In genomic region chr16:67654069-67654911, GRCh38 we compare ENCODE assay signal across 14 cellular contexts. TPM values are rescaled to one million over a fixed set of nuclear protein-coding genes. Genes with fewer than 3 reads are reported as not detected.
DNase-seq lines count a peak whose midpoint lies in the region; ATAC-seq and TF ChIP-seq lines count a peak whose summit lies in the region.
"Had no signal": no experiment of that assay in that cellular context is flagged by ENCODE, and none has a peak within 500 bp of the region (broad histone marks: within the 10 kb centered on the region; RNA-seq: fewer than 3 reads in every experiment).

No MANE protein-coding gene starts in this region.

- H3K9me3 Mint-ChIP-seq in GM23338 = no peaks in the 10 kb centered on the region
- no peaks in the 10 kb centered on the region for H3K9me3 Mint-ChIP-seq in nephron progenitor cell
- H3K9me3 Mint-ChIP-seq: activated T-helper 1 cell treated with anti-CD3 and anti-CD28 coated beads, Interleukin-12 subunit alpha, Interleukin-12 subunit beta, Interleukin-2, Interleukin-4 antibody, amounts not matched to agents 30 ng/mL and 10 ng/mL and 1 ng/mL, durations not matched to agents 14 hours and 24 hours and 36 hours; CD14-positive monocyte had no signal

- H3K27me3 ChIP-seq in GM23338 (ENCODE audit: insufficient read depth) = peaks cover 46% of the 10 kb centered on the region
- no peaks in the 10 kb centered on the region for H3K27me3 ChIP-seq in WERI-Rb-1 (ENCODE audit: insufficient read depth, low read depth, severe bottlenecking)

- peaks cover 9% of the 10 kb centered on the region; the same call in 1 of the 3 replicates for H3K36me3 Mint-ChIP-seq in GM23338 (ENCODE audit: low read depth)
- no peaks in the 10 kb centered on the region for H3K36me3 Mint-ChIP-seq in nephron progenitor cell (ENCODE audit: low read depth)

- no peak overlapping the region; the same call in 1 of the 3 replicates for H3K4me3 Mint-ChIP-seq in GM23338
- peak overlapping the region; percentile 82 for H3K4me3 Mint-ChIP-seq in nephron progenitor cell
- H3K4me3 Mint-ChIP-seq: activated T-helper 1 cell treated with anti-CD3 and anti-CD28 coated beads, Interleukin-12 subunit alpha, Interleukin-12 subunit beta, Interleukin-2, Interleukin-4 antibody, amounts not matched to agents 30 ng/mL and 10 ng/mL and 1 ng/mL, durations not matched to agents 14 hours and 24 hours and 36 hours; CD14-positive monocyte had no signal

- ATAC-seq in GM23338 = no peak

- H2AFZ ChIP-seq in GM23338 = no peak overlapping the region

- H3K27ac ChIP-seq in GM23338 (ENCODE audit: low read depth) (no peak overlapping the region), WERI-Rb-1 (peak overlapping the region; percentile 89)
- H3K27ac ChIP-seq: KMS-11, lower lobe of right lung, Peyer's patch had no signal

- H3K4me2 ChIP-seq in GM23338 = no peak overlapping the region
- H3K4me2 ChIP-seq: KMS-11 had no signal

- H3K27ac Mint-ChIP-seq in GM23338 (no peak overlapping the region), nephron progenitor cell (no peak overlapping the region)
- H3K27ac Mint-ChIP-seq: activated T-helper 1 cell treated with anti-CD3 and anti-CD28 coated beads, Interleukin-12 subunit alpha, Interleukin-12 subunit beta, Interleukin-2, Interleukin-4 antibody, amounts not matched to agents 30 ng/mL and 10 ng/mL and 1 ng/mL, durations not matched to agents 14 hours and 24 hours and 36 hours; CD14-positive monocyte had no signal

- TF ChIP-seq CTCF in GM23338 (conservative IDR thresholded peaks at IDR 0.05; ENCODE audit: low read depth in 2 of 2) = no peak
- TF ChIP-seq CTCF in WERI-Rb-1 (IDR thresholded peaks at IDR 0.05; ENCODE audit: low read depth, low read length) = no peak
- TF ChIP-seq CTCF in nephron progenitor cell (IDR thresholded peaks at IDR 0.05) = no peak

- H4K20me1 ChIP-seq in GM23338 (replicated peaks; ENCODE audit: insufficient read depth) = no peaks in the 10 kb centered on the region; the same call in 1 of the 2 replicates

- H3K4me1 ChIP-seq in GM23338 (ENCODE audit: insufficient read depth) = no peaks in the 10 kb centered on the region; the same call in 1 of the 2 replicates

- no peaks in the 10 kb centered on the region for H3K9me3 ChIP-seq in WERI-Rb-1 (ENCODE audit: severe bottlenecking)
- H3K9me3 ChIP-seq: lower lobe of right lung, Peyer's patch had no signal

- peaks cover 58% of the 10 kb centered on the region for H3K27me3 Mint-ChIP-seq in GM23338 (ENCODE audit: insufficient read depth, low read depth, poor library complexity)
- H3K27me3 Mint-ChIP-seq in nephron progenitor cell (ENCODE audit: low read depth, poor library complexity) = peaks cover 59% of the 10 kb centered on the region

- H3K79me2 ChIP-seq in GM23338 (replicated peaks; ENCODE audit: insufficient read depth) = no peaks in the 10 kb centered on the region

- H3K4me3 ChIP-seq in GM23338 (no peak overlapping the region), WERI-Rb-1 (ENCODE audit: low read depth, low read length) (peak overlapping the region; percentile 85)

- H3K9me2 ChIP-seq in GM23338 (ENCODE audit: insufficient read depth) = no peaks in the 10 kb centered on the region

- peak; percentile 38 for DNase-seq in GM23338 (ENCODE audit: low spot score)
- DNase-seq in WERI-Rb-1 = no peak
- DNase-seq in nephron progenitor cell = no peak
- no peak for DNase-seq in NCI-H748 (lab: John Stamatoyannopoulos, UW; ENCODE audit: unreplicated experiment)
- no peak for DNase-seq in SKM-1 (lab: John Stamatoyannopoulos, UW; ENCODE audit: unreplicated experiment)
- DNase-seq: activated CD4-positive, alpha-beta T cell treated with anti-CD3 and anti-CD28 coated beads for 4 hours; NCI-H1436 treated with DMSO at 0.1 percent for 48 hours; Peyer's patch; T-helper 2 cell had no signal

- no peaks in the 10 kb centered on the region for H3K36me3 ChIP-seq in GM23338 (ENCODE audit: insufficient read depth)
- H3K36me3 ChIP-seq in WERI-Rb-1 = peaks cover 63% of the 10 kb centered on the region

- peaks cover 6% of the 10 kb centered on the region; the same call in 1 of the 2 replicates for H3F3A ChIP-seq in GM23338 (replicated peaks; ENCODE audit: low read depth)

- H3K4me1 Mint-ChIP-seq in GM23338 (peaks cover 14% of the 10 kb centered on the region), nephron progenitor cell (peaks cover 16% of the 10 kb centered on the region)

TF ChIP-seq in GM23338, 12 proteins besides CTCF, POLR2A, EP300 and RAD21 (continues in another document):
- TF ChIP-seq ZNF331 (CRISPR knock-in tag; IDR thresholded peaks at IDR 0.05; ENCODE audit: low read depth) = no peak
- no peak for TF ChIP-seq JUNB (IDR thresholded peaks at IDR 0.05; ENCODE audit: unreplicated experiment)
- TF ChIP-seq, protein P1, sequence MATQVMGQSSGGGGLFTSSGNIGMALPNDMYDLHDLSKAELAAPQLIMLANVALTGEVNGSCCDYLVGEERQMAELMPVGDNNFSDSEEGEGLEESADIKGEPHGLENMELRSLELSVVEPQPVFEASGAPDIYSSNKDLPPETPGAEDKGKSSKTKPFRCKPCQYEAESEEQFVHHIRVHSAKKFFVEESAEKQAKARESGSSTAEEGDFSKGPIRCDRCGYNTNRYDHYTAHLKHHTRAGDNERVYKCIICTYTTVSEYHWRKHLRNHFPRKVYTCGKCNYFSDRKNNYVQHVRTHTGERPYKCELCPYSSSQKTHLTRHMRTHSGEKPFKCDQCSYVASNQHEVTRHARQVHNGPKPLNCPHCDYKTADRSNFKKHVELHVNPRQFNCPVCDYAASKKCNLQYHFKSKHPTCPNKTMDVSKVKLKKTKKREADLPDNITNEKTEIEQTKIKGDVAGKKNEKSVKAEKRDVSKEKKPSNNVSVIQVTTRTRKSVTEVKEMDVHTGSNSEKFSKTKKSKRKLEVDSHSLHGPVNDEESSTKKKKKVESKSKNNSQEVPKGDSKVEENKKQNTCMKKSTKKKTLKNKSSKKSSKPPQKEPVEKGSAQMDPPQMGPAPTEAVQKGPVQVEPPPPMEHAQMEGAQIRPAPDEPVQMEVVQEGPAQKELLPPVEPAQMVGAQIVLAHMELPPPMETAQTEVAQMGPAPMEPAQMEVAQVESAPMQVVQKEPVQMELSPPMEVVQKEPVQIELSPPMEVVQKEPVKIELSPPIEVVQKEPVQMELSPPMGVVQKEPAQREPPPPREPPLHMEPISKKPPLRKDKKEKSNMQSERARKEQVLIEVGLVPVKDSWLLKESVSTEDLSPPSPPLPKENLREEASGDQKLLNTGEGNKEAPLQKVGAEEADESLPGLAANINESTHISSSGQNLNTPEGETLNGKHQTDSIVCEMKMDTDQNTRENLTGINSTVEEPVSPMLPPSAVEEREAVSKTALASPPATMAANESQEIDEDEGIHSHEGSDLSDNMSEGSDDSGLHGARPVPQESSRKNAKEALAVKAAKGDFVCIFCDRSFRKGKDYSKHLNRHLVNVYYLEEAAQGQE (IDR thresholded peaks at IDR 0.05; ENCODE audit: unreplicated experiment) = no peak
- TF ChIP-seq NANOG (IDR thresholded peaks at IDR 0.05; ENCODE audit: borderline replicate concordance) = no peak
- no peak for TF ChIP-seq STAT1 (IDR thresholded peaks at IDR 0.05; ENCODE audit: unreplicated experiment)
- no peak for TF ChIP-seq EZH2 (IDR thresholded peaks at IDR 0.05; ENCODE audit: low read depth, unreplicated experiment)
- TF ChIP-seq ZNF114 (CRISPR knock-in tag; IDR thresholded peaks at IDR 0.05) = no peak
- TF ChIP-seq POLR2AphosphoS5 (IDR thresholded peaks at IDR 0.05; ENCODE audit: low read depth) = no peak
- TF ChIP-seq CREB1 (CRISPR knock-in tag; IDR thresholded peaks at IDR 0.05; ENCODE audit: low read depth) = no peak

RNA-seq across cellular contexts. Expression of gene ACD, which starts 5.8 kb away (rescaled TPM):
- total RNA-seq in GM23338 (2014; rRNA removed; shearing (Covaris generic)) = 51.7 and 56.9 TPM in 2 replicates
- polyA plus RNA-seq in GM23338 (2016; fragmentation: Nextera tagmentation; extraction: Ambion mirVana) = 38.7 and 41.3 TPM in 2 replicates

RNA-seq across cellular contexts. Expression of gene PARD6A, which starts 6.5 kb away (rescaled TPM):
- 15.1 and 15.7 TPM in 2 replicates for total RNA-seq in GM23338 (2014; rRNA removed; shearing (Covaris generic))
- polyA plus RNA-seq in GM23338 (2016; fragmentation: Nextera tagmentation; extraction: Ambion mirVana) = 9.1 and 11.1 TPM in 2 replicates

RNA-seq across cellular contexts. Expression of gene CARMIL2, which starts 9.3 kb away (rescaled TPM):
- total RNA-seq in GM23338 (2014; rRNA removed; shearing (Covaris generic)) = 14.0 and 17.4 TPM in 2 replicates
- polyA plus RNA-seq in GM23338 (2016; fragmentation: Nextera tagmentation; extraction: Ambion mirVana) = 17.4 and 23.4 TPM in 2 replicates
- total RNA-seq: skeletal muscle tissue had no signal

RNA-seq across cellular contexts. Expression of gene ENKD1, which starts 12.3 kb away (rescaled TPM):
- total RNA-seq in GM23338 (2014; rRNA removed; shearing (Covaris generic)) = 10.2 and 11.6 TPM in 2 replicates
- 10.1 and 11.8 TPM in 2 replicates for polyA plus RNA-seq in GM23338 (2016; fragmentation: Nextera tagmentation; extraction: Ambion mirVana)

RNA-seq across cellular contexts. Expression of gene C16orf86, which starts 12.3 kb away (rescaled TPM):
- 0.87 and 8.2 TPM in 2 replicates for total RNA-seq in GM23338 (2014; rRNA removed; shearing (Covaris generic))
- polyA plus RNA-seq in GM23338 (2016; fragmentation: Nextera tagmentation; extraction: Ambion mirVana) = 0.90 and 1.1 TPM in 2 replicates
